Comparison of ENCODE assay signal across 1 cellular context in genomic region chr17:2259769-2260536, GRCh38.
TF ChIP-seq lines count a peak whose summit lies in the region.

No MANE protein-coding gene starts in this region.

TF ChIP-seq in HepG2, 621 proteins besides CTCF, POLR2A, EP300 and RAD21 (continued from another document):
- TF ChIP-seq, protein P1, sequence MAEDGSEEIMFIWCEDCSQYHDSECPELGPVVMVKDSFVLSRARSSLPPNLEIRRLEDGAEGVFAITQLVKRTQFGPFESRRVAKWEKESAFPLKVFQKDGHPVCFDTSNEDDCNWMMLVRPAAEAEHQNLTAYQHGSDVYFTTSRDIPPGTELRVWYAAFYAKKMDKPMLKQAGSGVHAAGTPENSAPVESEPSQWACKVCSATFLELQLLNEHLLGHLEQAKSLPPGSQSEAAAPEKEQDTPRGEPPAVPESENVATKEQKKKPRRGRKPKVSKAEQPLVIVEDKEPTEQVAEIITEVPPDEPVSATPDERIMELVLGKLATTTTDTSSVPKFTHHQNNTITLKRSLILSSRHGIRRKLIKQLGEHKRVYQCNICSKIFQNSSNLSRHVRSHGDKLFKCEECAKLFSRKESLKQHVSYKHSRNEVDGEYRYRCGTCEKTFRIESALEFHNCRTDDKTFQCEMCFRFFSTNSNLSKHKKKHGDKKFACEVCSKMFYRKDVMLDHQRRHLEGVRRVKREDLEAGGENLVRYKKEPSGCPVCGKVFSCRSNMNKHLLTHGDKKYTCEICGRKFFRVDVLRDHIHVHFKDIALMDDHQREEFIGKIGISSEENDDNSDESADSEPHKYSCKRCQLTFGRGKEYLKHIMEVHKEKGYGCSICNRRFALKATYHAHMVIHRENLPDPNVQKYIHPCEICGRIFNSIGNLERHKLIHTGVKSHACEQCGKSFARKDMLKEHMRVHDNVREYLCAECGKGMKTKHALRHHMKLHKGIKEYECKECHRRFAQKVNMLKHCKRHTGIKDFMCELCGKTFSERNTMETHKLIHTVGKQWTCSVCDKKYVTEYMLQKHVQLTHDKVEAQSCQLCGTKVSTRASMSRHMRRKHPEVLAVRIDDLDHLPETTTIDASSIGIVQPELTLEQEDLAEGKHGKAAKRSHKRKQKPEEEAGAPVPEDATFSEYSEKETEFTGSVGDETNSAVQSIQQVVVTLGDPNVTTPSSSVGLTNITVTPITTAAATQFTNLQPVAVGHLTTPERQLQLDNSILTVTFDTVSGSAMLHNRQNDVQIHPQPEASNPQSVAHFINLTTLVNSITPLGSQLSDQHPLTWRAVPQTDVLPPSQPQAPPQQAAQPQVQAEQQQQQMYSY (CRISPR knock-in tag; IDR thresholded peaks at IDR 0.05), result no peak
- TF ChIP-seq NR3C1 (CRISPR knock-in tag; IDR thresholded peaks at IDR 0.05) (no peak), RCOR2 (CRISPR knock-in tag; IDR thresholded peaks at IDR 0.05) (no peak), YEATS2 (CRISPR knock-in tag; IDR thresholded peaks at IDR 0.05; ENCODE audit: borderline replicate concordance) (no peak)
